ENCODE assay signal across 8 cellular contexts in genomic region chr9:128648206-128648605, GRCh38. TPM values are rescaled to one million over a fixed set of nuclear protein-coding genes. Genes with fewer than 3 reads are reported as not detected.
A peak's percentile ranks its signal among the peaks of the same experiment; 100 is the strongest.
DNase-seq lines count a peak whose midpoint lies in the region; ATAC-seq and TF ChIP-seq lines count a peak whose summit lies in the region.
"Not testable (repeated sequence)": the region's sequence is repeated elsewhere in the genome, so short reads cannot be mapped to it uniquely, and the experiment has no call there.

No MANE protein-coding gene starts in this region.

- not testable (repeated sequence) for TF ChIP-seq POLR2A in esophagus squamous epithelium (IDR thresholded peaks at IDR 0.05)

- not testable (repeated sequence) for H3K36me3 ChIP-seq in esophagus squamous epithelium

- H3K4me1 Mint-ChIP-seq in activated CD4-positive, alpha-beta T cell treated with anti-CD3 and anti-CD28 coated beads for 36 hours; memory B cell: not testable (repeated sequence)

- not testable (repeated sequence) for H3K9me3 Mint-ChIP-seq in activated CD4-positive, alpha-beta T cell treated with anti-CD3 and anti-CD28 coated beads for 36 hours (ENCODE audit: low read depth); memory B cell

- H3K27ac ChIP-seq in esophagus squamous epithelium, result not testable (repeated sequence)

- DNase-seq in 8988T (peak; percentile 44), NOMO-1 treated with dmso at 0.1 percent for 144 hours (lab: John Stamatoyannopoulos, UW; ENCODE audit: unreplicated experiment) (peak; percentile 3), memory B cell (ENCODE audit: low spot score in 2 of 2) (peak; percentile 52 to 60)
- DNase-seq in activated CD4-positive, alpha-beta T cell treated with anti-CD3 and anti-CD28 coated beads for 36 hours, result peak; percentile 82
- peak; percentile 73 for DNase-seq in activated naive CD4-positive, alpha-beta T cell treated with Interleukin-2 at 50 U/mL for 16 hours
- not testable (repeated sequence) for DNase-seq in esophagus squamous epithelium (lab: John Stamatoyannopoulos, UW)
- DNase-seq in stimulated activated CD4-positive, alpha-beta T cell treated with anti-CD3 and anti-CD28 coated beads, Interleukin-4, amount 100 ng/mL, for 48 hours (ENCODE audit: low read depth in 2 of 2), result peak; percentile 58 to 62

- TF ChIP-seq CTCF in GM12873 (IDR thresholded peaks at IDR 0.05; ENCODE audit: insufficient read depth, low read depth, low read length, missing control alignments) (peak; percentile 41), esophagus squamous epithelium (IDR thresholded peaks at IDR 0.05) (peak in 4 of 6 experiments; percentile 8 to 46 (median 32))

- H3K36me3 Mint-ChIP-seq in activated CD4-positive, alpha-beta T cell treated with anti-CD3 and anti-CD28 coated beads for 36 hours (ENCODE audit: low read depth); memory B cell: not testable (repeated sequence)

- 88 to 97% methylated on average over 5 to 6 of the region's 9 CpGs for WGBS in esophagus squamous epithelium, 2 donors

- peak; percentile 88 for ATAC-seq in activated CD4-positive, alpha-beta T cell treated with anti-CD3 and anti-CD28 coated beads for 36 hours
- peak; percentile 67 for ATAC-seq in memory B cell (ENCODE audit: low read depth)

- H3K4me1 ChIP-seq in esophagus squamous epithelium, result peaks cover 0 to 12% (median 0%) of the 10 kb centered on the region in 3 donors

- H3K4me3 Mint-ChIP-seq in activated CD4-positive, alpha-beta T cell treated with anti-CD3 and anti-CD28 coated beads for 36 hours; memory B cell: not testable (repeated sequence)

- CTCF ChIA-PET in activated CD4-positive, alpha-beta T cell treated with anti-CD3 and anti-CD28 coated beads for 36 hours (lab: Charles Lee), result interaction anchor here (0.6 to 1.3 kb wide), 8 partner anchors 17 to 280 kb away, joined by 3 to 4 read pairs (median 3); partner anchors contain the start of gene ZDHHC12

- not testable (repeated sequence) for H3K9me3 ChIP-seq in esophagus squamous epithelium

- H3K27me3 ChIP-seq in esophagus squamous epithelium, result not testable (repeated sequence)

- intact Hi-C loops in activated CD4-positive, alpha-beta T cell treated with anti-CD3 and anti-CD28 coated beads for 36 hours (cut with DNase I, micrococcal nuclease), result loop anchor here (1.0 to 5.0 kb wide), 3 partner anchors 77 to 280 kb away; partner anchors contain the start of gene ZDHHC12 (in 1 of the 2)
- intact Hi-C loops in esophagus squamous epithelium (cut with DNase I), result not testable (repeated sequence)

- H3K4me3 ChIP-seq in esophagus squamous epithelium, result not testable (repeated sequence)

- POLR2A ChIA-PET in activated CD4-positive, alpha-beta T cell treated with anti-CD3 and anti-CD28 coated beads for 36 hours (lab: Charles Lee), result not testable (repeated sequence)

- H3K27me3 Mint-ChIP-seq in activated CD4-positive, alpha-beta T cell treated with anti-CD3 and anti-CD28 coated beads for 36 hours; memory B cell: not testable (repeated sequence)

- H3K27ac Mint-ChIP-seq in activated CD4-positive, alpha-beta T cell treated with anti-CD3 and anti-CD28 coated beads for 36 hours; memory B cell: not testable (repeated sequence)

RNA-seq across cellular contexts. Expression of gene DYNC2I2, which starts 8.4 kb away (rescaled TPM):
- 10 to 100 TPM; 26.7 to 35.7 TPM for total RNA-seq in activated CD4-positive, alpha-beta T cell treated with anti-CD3 and anti-CD28 coated beads for 36 hours
- total RNA-seq in esophagus squamous epithelium, result 10 to 100 TPM; 39.7 to 65.9 (median 54.4) TPM

RNA-seq across cellular contexts. Expression of gene SET, which starts 40.8 kb away (rescaled TPM):
- total RNA-seq in activated CD4-positive, alpha-beta T cell treated with anti-CD3 and anti-CD28 coated beads for 36 hours, result 100 to 1,000 TPM; 673 to 682 TPM
- 100 to 1,000 TPM in 3 of 4 donors, 10 to 100 TPM in 1; 83.5 to 253 (median 215) TPM for total RNA-seq in esophagus squamous epithelium

RNA-seq across cellular contexts. Expression of gene PKN3, which starts 54.1 kb away (rescaled TPM):
- total RNA-seq in activated CD4-positive, alpha-beta T cell treated with anti-CD3 and anti-CD28 coated beads for 36 hours, result 10 to 100 TPM; 14.6 to 14.9 TPM
- 1 to 10 TPM; 2.3 to 6.2 (median 3.2) TPM for total RNA-seq in esophagus squamous epithelium
